ENCODE assay signal across 8 cellular contexts in the genomic region with DNA sequence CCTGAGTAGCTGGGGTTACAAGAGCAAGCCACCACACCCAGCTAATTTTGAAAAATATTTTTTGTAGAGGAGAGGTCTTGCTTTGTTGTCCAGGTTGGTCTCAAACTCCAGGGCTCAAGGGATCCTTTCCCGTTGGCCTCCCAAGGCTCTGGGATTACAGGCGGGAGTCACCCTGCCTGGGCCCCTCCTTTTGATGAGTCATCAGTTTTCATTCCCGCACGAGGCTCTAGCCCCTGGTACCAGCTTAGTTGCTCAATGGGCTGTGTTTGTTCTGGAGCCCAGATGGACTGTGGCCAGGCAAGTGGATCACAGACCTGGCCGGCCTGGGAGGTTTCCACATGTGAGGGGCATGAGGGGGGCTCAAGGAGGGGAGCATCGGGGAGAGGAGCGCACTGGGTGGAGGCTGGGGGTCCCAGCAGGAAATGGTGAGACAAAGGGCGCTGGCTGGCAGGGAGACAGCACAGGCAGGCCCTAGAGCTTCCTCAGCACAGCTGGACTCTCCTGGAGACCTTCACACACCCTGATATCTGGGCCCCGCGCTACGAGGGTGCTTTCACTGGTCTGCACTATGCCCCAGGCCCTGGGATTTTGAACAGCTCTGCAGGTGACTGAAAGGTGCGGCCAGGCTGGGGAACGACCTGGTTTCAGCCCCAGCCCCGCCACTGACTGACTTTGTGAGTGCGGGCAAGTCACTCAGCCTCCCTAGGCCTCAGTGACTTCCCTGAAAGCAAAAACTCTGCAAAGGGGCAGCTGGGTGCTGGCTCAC. TPM values are rescaled to one million over a fixed set of nuclear protein-coding genes. Genes with fewer than 3 reads are reported as not detected.
DNase-seq lines count a peak whose midpoint lies in the region; ATAC-seq, FAIRE-seq and TF ChIP-seq lines count a peak whose summit lies in the region.
"Not testable (repeated sequence)": the region's sequence is repeated elsewhere in the genome, so short reads cannot be mapped to it uniquely, and the experiment has no call there.

No MANE protein-coding gene starts in this region.

- H3K27me3 Mint-ChIP-seq in T-helper 17 cell; naive thymus-derived CD4-positive, alpha-beta T cell: not testable (repeated sequence)

- TF ChIP-seq CTCF in A549 (IDR thresholded peaks at IDR 0.05); PC-3 (conservative IDR thresholded peaks at IDR 0.05; ENCODE audit: low read depth, low read length); foreskin keratinocyte (conservative IDR thresholded peaks at IDR 0.05); left lung (IDR thresholded peaks at IDR 0.05); upper lobe of left lung (IDR thresholded peaks at IDR 0.05): not testable (repeated sequence)

- H3K4me3 Mint-ChIP-seq in T-helper 17 cell; naive thymus-derived CD4-positive, alpha-beta T cell: not testable (repeated sequence)

- not testable (repeated sequence) for H3K9me2 ChIP-seq in PC-3 (replicated peaks; ENCODE audit: low read length)

- DNase-seq in A549 (ENCODE audit: low read depth in 1 of 2, low spot score in 1 of 2); PC-3; T-helper 17 cell; foreskin keratinocyte; left cardiac atrium; left lung; naive thymus-derived CD4-positive, alpha-beta T cell; upper lobe of left lung: not testable (repeated sequence)

- not testable (repeated sequence) for H4K20me1 ChIP-seq in PC-3 (ENCODE audit: low read length)

- not testable (repeated sequence) for H3K4me1 ChIP-seq in A549; PC-3 (ENCODE audit: insufficient read depth, low read length); foreskin keratinocyte; left lung; naive thymus-derived CD4-positive, alpha-beta T cell (ENCODE audit: control insufficient read depth in 2 of 2, insufficient read depth in 2 of 2, low read length in 2 of 2); upper lobe of left lung

- peak; percentile 72 to 74 for ATAC-seq in A549
- ATAC-seq in PC-3, result peak; percentile 72
- peak; percentile 9 for ATAC-seq in T-helper 17 cell
- peak; percentile 69 for ATAC-seq in foreskin keratinocyte
- peak; percentile 66 to 77 for ATAC-seq in left cardiac atrium
- peak; percentile 76 for ATAC-seq in left lung
- ATAC-seq in naive thymus-derived CD4-positive, alpha-beta T cell, result peak; percentile 36
- peak; percentile 60 to 65 for ATAC-seq in upper lobe of left lung (ENCODE audit: low FRiP score in 2 of 2)

- H3K27ac Mint-ChIP-seq in T-helper 17 cell; naive thymus-derived CD4-positive, alpha-beta T cell: not testable (repeated sequence)

- not testable (repeated sequence) for H2AFZ ChIP-seq in PC-3 (ENCODE audit: low read length)

- TF ChIP-seq EP300 in A549 (IDR thresholded peaks at IDR 0.05); upper lobe of left lung (IDR thresholded peaks at IDR 0.05): not testable (repeated sequence)

- not testable (repeated sequence) for H3K79me2 ChIP-seq in PC-3 (ENCODE audit: low read length)

- not testable (repeated sequence) for TF ChIP-seq RAD21 in A549 (conservative IDR thresholded peaks at IDR 0.05 in 1 of 2, IDR thresholded peaks at IDR 0.05 in 1 of 2)

- not testable (repeated sequence) for FAIRE-seq in A549 (lab: Jason Lieb, UNC)

- H3K4me2 ChIP-seq in A549; PC-3 (ENCODE audit: low read length): not testable (repeated sequence)

- not testable (repeated sequence) for H3K9ac ChIP-seq in PC-3 (ENCODE audit: low read length)

- not testable (repeated sequence) for H3K36me3 ChIP-seq in PC-3 (ENCODE audit: low read depth, low read length); left lung; naive thymus-derived CD4-positive, alpha-beta T cell (ENCODE audit: control insufficient read depth in 2 of 3, insufficient read depth in 3 of 3, low read length in 3 of 3); upper lobe of left lung

- POLR2A ChIA-PET in A549 (lab: Yijun Ruan, JAX); PC-3 (lab: Charles Lee; ENCODE audit: unreplicated experiment); naive thymus-derived CD4-positive, alpha-beta T cell (lab: Charles Lee): not testable (repeated sequence)

- WGBS in A549 (ENCODE audit: missing lambda C conversion rate), result no CpG with 5 or more reads among the region's 15 CpGs
- WGBS in upper lobe of left lung, 2 donors, result no CpG with 5 or more reads among the region's 15 CpGs

- H3K4me1 Mint-ChIP-seq in T-helper 17 cell; naive thymus-derived CD4-positive, alpha-beta T cell: not testable (repeated sequence)

- intact Hi-C loops in PC-3 (cut with micrococcal nuclease); left cardiac atrium (cut with DNase I); left lung (cut with DNase I); naive thymus-derived CD4-positive, alpha-beta T cell (cut with micrococcal nuclease): not testable (repeated sequence)

- not testable (repeated sequence) for H3K27me3 ChIP-seq in PC-3 (ENCODE audit: low read length); foreskin keratinocyte; left lung; naive thymus-derived CD4-positive, alpha-beta T cell (ENCODE audit: control insufficient read depth in 2 of 2, insufficient read depth in 2 of 2, low read length in 2 of 2); upper lobe of left lung

- not testable (repeated sequence) for H3K9me3 Mint-ChIP-seq in naive thymus-derived CD4-positive, alpha-beta T cell

- not testable (repeated sequence) for H3K4me3 ChIP-seq in A549; PC-3 (ENCODE audit: low read length); left lung; naive thymus-derived CD4-positive, alpha-beta T cell (ENCODE audit: low read length); upper lobe of left lung

- H3K27ac ChIP-seq in A549; PC-3 (ENCODE audit: low read length); foreskin keratinocyte; left lung; naive thymus-derived CD4-positive, alpha-beta T cell (ENCODE audit: low read depth, low read length); upper lobe of left lung: not testable (repeated sequence)

- H3F3A ChIP-seq in PC-3 (ENCODE audit: low read length, unreplicated experiment), result not testable (repeated sequence)

- H3K9me3 ChIP-seq in A549; PC-3 (ENCODE audit: low read length); T-helper 17 cell (ENCODE audit: control insufficient read depth, low read length, poor library complexity, severe bottlenecking); left lung; naive thymus-derived CD4-positive, alpha-beta T cell (ENCODE audit: control insufficient read depth in 2 of 3, low read length in 3 of 3); upper lobe of left lung: not testable (repeated sequence)

- H3K36me3 Mint-ChIP-seq in T-helper 17 cell (ENCODE audit: low read depth); naive thymus-derived CD4-positive, alpha-beta T cell: not testable (repeated sequence)

- not testable (repeated sequence) for BruUV-seq in PC-3 (replicated peaks; lab: Mats Ljungman, UMichigan)

- CTCF ChIA-PET in A549 (lab: Yijun Ruan, JAX); PC-3 (lab: Charles Lee); naive thymus-derived CD4-positive, alpha-beta T cell (lab: Charles Lee): not testable (repeated sequence)

- TF ChIP-seq POLR2A in A549 (IDR thresholded peaks at IDR 0.05; ENCODE audit: low read length); upper lobe of left lung (IDR thresholded peaks at IDR 0.05): not testable (repeated sequence)

RNA-seq across cellular contexts. Expression of a gene that starts 0.7 kb away (rescaled TPM):
- polyA plus RNA-seq in A549 (2011; rRNA removed) (2.5 and 5.8 TPM in 2 replicates), A549 (2017; fragmentation: RNase III; extraction: RNeasy Plus Mini Kit Qiagen cat#74134 plus additional on column Dnase treatment) (23.4 to 25.9 TPM (median 25.5 TPM) in 3 replicates), foreskin keratinocyte (1.4 and 4.0 TPM in 2 replicates)
- 2.8 and 2.9 TPM in 2 replicates for polyA plus RNA-seq in A549 (2012; cell fraction: cytosol; rRNA removed)
- 3.7 and 13.2 TPM in 2 replicates for polyA plus RNA-seq in A549 (2012; cell fraction: nucleus; rRNA removed)
- polyA minus RNA-seq in A549 (2011; rRNA and poly(A)+ RNA removed), result 1.2 and 2.5 TPM in 2 replicates
- total RNA-seq in PC-3 (2014; rRNA removed) (0.40 and 8.3 TPM in 2 replicates), T-helper 17 cell (1 to 10 TPM; 1.0 to 1.7 TPM), foreskin keratinocyte (0.37 and 1.7 TPM in 2 replicates), left cardiac atrium (1 to 10 TPM; 3.4 to 4.0 TPM), left lung (10 to 100 TPM in 1 of 2 donors, 1 to 10 TPM in 1; 9.5 to 10.7 TPM), upper lobe of left lung (10 to 100 TPM in 5 of 6 donors, 1 to 10 TPM in 1; 8.9 to 21.0 (median 16.2) TPM)
- total RNA-seq in naive thymus-derived CD4-positive, alpha-beta T cell, result 1 to 10 TPM; 2.0 to 9.1 (median 6.0) TPM
- polyA plus RNA-seq in naive thymus-derived CD4-positive, alpha-beta T cell, result 1 to 10 TPM in 1 of 2 donors, not detected in 1; 1.4 TPM

RNA-seq across cellular contexts. Expression of a gene that starts 6.1 kb away (rescaled TPM):
- polyA plus RNA-seq in A549 (2011; rRNA removed) (15.8 and 24.6 TPM in 2 replicates), A549 (2017; fragmentation: RNase III; extraction: RNeasy Plus Mini Kit Qiagen cat#74134 plus additional on column Dnase treatment) (41.8 to 48.9 TPM (median 48.4 TPM) in 3 replicates), foreskin keratinocyte (61.0 and 78.2 TPM in 2 replicates)
- 46.4 and 92.0 TPM in 2 replicates for polyA plus RNA-seq in A549 (2012; cell fraction: cytosol; rRNA removed)
- polyA plus RNA-seq in A549 (2012; cell fraction: nucleus; rRNA removed), result 122 and 239 TPM in 2 replicates
- polyA minus RNA-seq in A549 (2011; rRNA and poly(A)+ RNA removed), result 7.8 and 15.3 TPM in 2 replicates
- total RNA-seq in PC-3 (2014; rRNA removed) (11.2 and 23.0 TPM in 2 replicates), T-helper 17 cell (10 to 100 TPM; 29.7 to 31.9 TPM), foreskin keratinocyte (26.3 and 43.7 TPM in 2 replicates), left cardiac atrium (10 to 100 TPM; 13.0 to 18.0 TPM), left lung (10 to 100 TPM; 35.1 to 42.0 TPM), upper lobe of left lung (10 to 100 TPM in 4 of 6 donors, 1 to 10 TPM in 1, not detected in 1; 9.6 to 28.0 (median 12.3) TPM)
- total RNA-seq in naive thymus-derived CD4-positive, alpha-beta T cell, result 10 to 100 TPM; 19.6 to 46.5 (median 44.3) TPM
- polyA plus RNA-seq in naive thymus-derived CD4-positive, alpha-beta T cell, result 10 to 100 TPM in 1 of 2 donors, 1 to 10 TPM in 1; 3.4 to 11.9 TPM

RNA-seq across cellular contexts. Expression of a gene that starts 6.3 kb away (rescaled TPM):
- polyA plus RNA-seq in A549 (2011; rRNA removed) (19.3 and 25.3 TPM in 2 replicates), A549 (2017; fragmentation: RNase III; extraction: RNeasy Plus Mini Kit Qiagen cat#74134 plus additional on column Dnase treatment) (11.5 to 12.5 TPM (median 11.6 TPM) in 3 replicates), foreskin keratinocyte (28.5 and 30.9 TPM in 2 replicates)
- polyA plus RNA-seq in A549 (2012; cell fraction: cytosol; rRNA removed), result 96.6 and 125 TPM in 2 replicates
- polyA plus RNA-seq in A549 (2012; cell fraction: nucleus; rRNA removed), result 50.2 and 67.2 TPM in 2 replicates
- 4.1 and 7.9 TPM in 2 replicates for polyA minus RNA-seq in A549 (2011; rRNA and poly(A)+ RNA removed)
- total RNA-seq in PC-3 (2014; rRNA removed) (93.1 and 150 TPM in 2 replicates), T-helper 17 cell (10 to 100 TPM in 1 of 2 donors, 1 to 10 TPM in 1; 9.3 to 11.0 TPM), foreskin keratinocyte (15.8 and 16.3 TPM in 2 replicates), left cardiac atrium (1 to 10 TPM; 1.4 to 4.2 TPM), left lung (1 to 10 TPM; 2.9 to 8.8 TPM), upper lobe of left lung (10 to 100 TPM in 4 of 6 donors, 1 to 10 TPM in 2; 3.9 to 19.9 (median 13.1) TPM)
- 10 to 100 TPM in 4 of 5 experiments, 1 to 10 TPM in 1; 8.6 to 18.9 (median 11.5) TPM for total RNA-seq in naive thymus-derived CD4-positive, alpha-beta T cell
- polyA plus RNA-seq in naive thymus-derived CD4-positive, alpha-beta T cell, result 10 to 100 TPM; 14.0 to 21.2 TPM

RNA-seq across cellular contexts. Expression of a gene that starts 45.8 kb away (rescaled TPM):
- polyA plus RNA-seq in A549 (2011; rRNA removed) (21.1 and 26.7 TPM in 2 replicates), A549 (2017; fragmentation: RNase III; extraction: RNeasy Plus Mini Kit Qiagen cat#74134 plus additional on column Dnase treatment) (26.0 to 35.1 TPM (median 27.6 TPM) in 3 replicates), foreskin keratinocyte (14.8 and 16.2 TPM in 2 replicates)
- 20.8 and 24.4 TPM in 2 replicates for polyA plus RNA-seq in A549 (2012; cell fraction: cytosol; rRNA removed)
- polyA plus RNA-seq in A549 (2012; cell fraction: nucleus; rRNA removed), result 169 and 179 TPM in 2 replicates
- 14.5 and 24.5 TPM in 2 replicates for polyA minus RNA-seq in A549 (2011; rRNA and poly(A)+ RNA removed)
- total RNA-seq in PC-3 (2014; rRNA removed) (17.3 and 36.6 TPM in 2 replicates), T-helper 17 cell (100 to 1,000 TPM; 124 to 164 TPM), foreskin keratinocyte (14.2 and 14.8 TPM in 2 replicates), left cardiac atrium (10 to 100 TPM; 22.1 to 23.4 TPM), left lung (10 to 100 TPM; 34.0 to 55.0 TPM), upper lobe of left lung (100 to 1,000 TPM in 2 of 6 donors, 10 to 100 TPM in 4; 29.2 to 444 (median 50.9) TPM)
- 100 to 1,000 TPM in 2 of 5 experiments, 10 to 100 TPM in 3; 73.1 to 189 (median 88.3) TPM for total RNA-seq in naive thymus-derived CD4-positive, alpha-beta T cell
- 1 to 10 TPM; 3.7 to 9.5 TPM for polyA plus RNA-seq in naive thymus-derived CD4-positive, alpha-beta T cell

RNA-seq across cellular contexts. Expression of a gene that starts 53.9 kb away (rescaled TPM):
- polyA plus RNA-seq in A549 (2011; rRNA removed) (0.84 and 1.6 TPM in 2 replicates), A549 (2017; fragmentation: RNase III; extraction: RNeasy Plus Mini Kit Qiagen cat#74134 plus additional on column Dnase treatment) (1.1 TPM in 3 replicates), foreskin keratinocyte (0.17 and 0.42 TPM in 2 replicates)
- 1.3 and 1.5 TPM in 2 replicates for polyA plus RNA-seq in A549 (2012; cell fraction: cytosol; rRNA removed)
- polyA plus RNA-seq in A549 (2012; cell fraction: nucleus; rRNA removed), result 15.5 and 19.3 TPM in 2 replicates
- 0.58 and 0.73 TPM in 2 replicates for polyA minus RNA-seq in A549 (2011; rRNA and poly(A)+ RNA removed)
- total RNA-seq in PC-3 (2014; rRNA removed) (0.29 and 0.52 TPM in 2 replicates), T-helper 17 cell (1 to 10 TPM; 2.0 to 4.1 TPM), foreskin keratinocyte (0.07 and 0.28 TPM in 2 replicates), left cardiac atrium (under 1 TPM; 0.39 to 0.62 TPM), left lung (1 to 10 TPM in 1 of 2 donors, under 1 TPM in 1; 0.32 to 1.2 TPM), upper lobe of left lung (1 to 10 TPM in 5 of 6 donors, under 1 TPM in 1; 0.30 to 4.2 (median 1.8) TPM)
- 1 to 10 TPM; 2.1 to 4.9 (median 2.6) TPM for total RNA-seq in naive thymus-derived CD4-positive, alpha-beta T cell
- polyA plus RNA-seq in naive thymus-derived CD4-positive, alpha-beta T cell, result under 1 TPM; 0.20 to 0.67 TPM

Comparison
In these comparisons a context has a peak if more than half of its experiments do, and no peak if none do; other contexts are left out.
1. ATAC-seq: peak in every context shown above with its lines; median percentile 76 in left lung; 73 in A549; 72 in PC-3; 72 in left cardiac atrium; 69 in foreskin keratinocyte; 62 in upper lobe of left lung; 36 in naive thymus-derived CD4-positive, alpha-beta T cell; 9 in T-helper 17 cell.